ENCODE assay signal across 8 cellular contexts in the genomic region with DNA sequence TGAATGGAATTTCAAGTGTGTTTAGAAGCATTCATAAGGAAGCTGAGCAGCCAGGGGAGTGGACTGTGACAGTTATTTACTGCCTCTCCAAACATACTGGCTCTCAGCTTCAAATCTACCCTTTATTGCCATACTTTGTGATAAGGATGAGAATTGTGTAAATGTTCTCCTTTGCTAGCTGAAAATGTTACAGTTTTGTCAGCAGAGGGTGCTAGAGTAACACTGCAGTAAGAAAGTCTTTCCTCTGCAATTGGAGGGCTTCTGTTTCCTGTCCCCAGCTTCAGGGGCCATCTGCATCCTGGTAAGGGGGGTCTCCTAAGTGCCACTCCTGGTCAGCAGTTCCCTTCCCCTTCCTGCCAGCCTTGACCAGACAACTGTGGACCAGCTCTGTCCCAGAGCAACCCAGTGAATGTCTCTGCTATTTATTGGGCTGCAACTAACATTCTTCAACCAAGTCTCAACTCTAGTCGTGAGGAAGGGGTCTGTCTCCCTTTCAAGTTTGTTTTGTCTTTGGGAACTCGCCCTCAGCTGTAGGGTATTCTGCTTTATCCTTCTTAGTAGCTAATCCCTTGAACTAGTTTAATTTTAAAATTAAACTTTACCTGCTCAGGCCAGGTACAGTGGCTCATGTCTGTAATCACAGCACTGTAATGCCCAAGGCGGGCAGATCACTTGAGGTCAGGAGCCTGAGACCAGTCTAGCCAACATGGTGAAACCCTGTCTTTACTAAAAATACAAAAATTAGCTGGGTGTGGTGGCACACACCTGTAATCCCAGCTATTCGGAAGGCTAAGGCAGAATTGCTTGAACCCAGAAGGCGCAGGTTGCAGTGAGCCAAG. TPM values are rescaled to one million over a fixed set of nuclear protein-coding genes. Genes with fewer than 3 reads are reported as not detected.
A peak's percentile ranks its signal among the peaks of the same experiment; 100 is the strongest.
DNase-seq lines count a peak whose midpoint lies in the region; ATAC-seq, FAIRE-seq and TF ChIP-seq lines count a peak whose summit lies in the region.

No MANE protein-coding gene starts in this region.

- CTCF ChIA-PET in Calu3 (lab: Charles Lee) (interaction anchor here (0.7 to 1.6 kb wide), 6 partner anchors 52 to 476 kb away, joined by 3 to 23 read pairs (median 6); no protein-coding TSS in a partner anchor), WTC11 (lab: Charles Lee) (interaction anchor here (0.5 to 1.9 kb wide), 29 partner anchors 16 to 475 kb away, joined by 3 to 20 read pairs (median 4); partner anchors contain the start of genes ACSL6 and FNIP1)

- H3K9me3 Mint-ChIP-seq in Calu3 (ENCODE audit: low read depth, unreplicated experiment) (no peaks in the 10 kb centered on the region), WTC11 (peaks cover 7% of the 10 kb centered on the region), neural crest cell (peaks cover 2% of the 10 kb centered on the region)

- no peak overlapping the region for H3K4me3 ChIP-seq in fibroblast of villous mesenchyme (ENCODE audit: low read depth, low read length)

- H3K27ac Mint-ChIP-seq in Calu3 (ENCODE audit: unreplicated experiment) = no peak overlapping the region
- H3K27ac Mint-ChIP-seq in WTC11 = no peak overlapping the region
- no peak overlapping the region for H3K27ac Mint-ChIP-seq in neural crest cell (ENCODE audit: unreplicated experiment)

- no TSS peak for BruUV-seq in Calu3 (replicated peaks; lab: Mats Ljungman, UMichigan)

- H3K4me1 Mint-ChIP-seq in Calu3 (ENCODE audit: low read depth, unreplicated experiment) = peaks cover 24% of the 10 kb centered on the region
- H3K4me1 Mint-ChIP-seq in WTC11 = peaks cover 22% of the 10 kb centered on the region
- peaks cover 11% of the 10 kb centered on the region for H3K4me1 Mint-ChIP-seq in neural crest cell

- H3K4me3 Mint-ChIP-seq in Calu3 (ENCODE audit: low read depth, unreplicated experiment) = no peak overlapping the region
- no peak overlapping the region for H3K4me3 Mint-ChIP-seq in WTC11
- H3K4me3 Mint-ChIP-seq in neural crest cell = no peak overlapping the region

- intact Hi-C loops in Calu3 (cut with micrococcal nuclease; ENCODE audit: unreplicated experiment) = loop anchor here (1.0 to 5.0 kb wide), 4 partner anchors 45 to 474 kb away; partner anchors contain the start of gene FNIP1

- DNase-seq in Calu3 (peak; percentile 30), GM19239 (ENCODE audit: insufficient read length, low spot score) (peak; percentile 19), NCI-H1417 treated with DMSO at 0.1 percent for 48 hours (lab: John Stamatoyannopoulos, UW) (peak; percentile 5), WTC11 (ENCODE audit: low spot score) (peak; percentile 20), fibroblast of villous mesenchyme (ENCODE audit: low read depth) (peak; percentile 85), neural crest cell (ENCODE audit: low read depth, low spot score) (peak; percentile 12)

- H3K27me3 Mint-ChIP-seq in Calu3 (ENCODE audit: unreplicated experiment) (no peaks in the 10 kb centered on the region), WTC11 (ENCODE audit: low read depth) (no peaks in the 10 kb centered on the region), neural crest cell (ENCODE audit: low read depth) (no peaks in the 10 kb centered on the region)

- FAIRE-seq in GM19239 (lab: Jason Lieb, UNC) = peak; percentile 85

- ATAC-seq in WTC11 (peak; percentile 93), GM18870 (IDR thresholded peaks at IDR 0.05; ENCODE audit: unreplicated experiment) (no peak), HG03280 (IDR thresholded peaks at IDR 0.05; ENCODE audit: unreplicated experiment) (no peak)

- TF ChIP-seq CTCF in Calu3 (IDR thresholded peaks at IDR 0.05; ENCODE audit: unreplicated experiment) = peak; percentile 86
- TF ChIP-seq CTCF in WTC11 (IDR thresholded peaks at IDR 0.05) = peak; percentile 60
- peak; percentile 97 for TF ChIP-seq CTCF in fibroblast of villous mesenchyme (IDR thresholded peaks at IDR 0.05; ENCODE audit: insufficient read depth, low read depth, low read length)
- peak; percentile 89 for TF ChIP-seq CTCF in neural crest cell (conservative IDR thresholded peaks at IDR 0.05)

- POLR2A ChIA-PET in WTC11 (lab: Charles Lee) = interaction anchor here (0.6 kb wide), 1 partner anchor 58 kb away, joined by 3 read pairs; no protein-coding TSS in a partner anchor

- no peaks in the 10 kb centered on the region for H3K36me3 Mint-ChIP-seq in Calu3 (ENCODE audit: insufficient read depth, unreplicated experiment)
- peaks cover 18% of the 10 kb centered on the region for H3K36me3 Mint-ChIP-seq in WTC11
- H3K36me3 Mint-ChIP-seq in neural crest cell (ENCODE audit: low read depth) = peaks cover 13% of the 10 kb centered on the region

TF ChIP-seq in WTC11, 78 proteins besides CTCF, POLR2A, EP300 and RAD21 (continues in another document):
- TF ChIP-seq MXD4 (CRISPR knock-in tag; IDR thresholded peaks at IDR 0.05; ENCODE audit: borderline replicate concordance) = no peak
- TF ChIP-seq ZNF138 (CRISPR knock-in tag; conservative IDR thresholded peaks at IDR 0.05) = no peak
- no peak for TF ChIP-seq EMX1 (CRISPR knock-in tag; IDR thresholded peaks at IDR 0.05)
- TF ChIP-seq ZNF232 (CRISPR knock-in tag; IDR thresholded peaks at IDR 0.05) = no peak
- TF ChIP-seq, protein P1, sequence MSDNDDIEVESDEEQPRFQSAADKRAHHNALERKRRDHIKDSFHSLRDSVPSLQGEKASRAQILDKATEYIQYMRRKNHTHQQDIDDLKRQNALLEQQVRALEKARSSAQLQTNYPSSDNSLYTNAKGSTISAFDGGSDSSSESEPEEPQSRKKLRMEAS (CRISPR knock-in tag; IDR thresholded peaks at IDR 0.05) = no peak
- no peak for TF ChIP-seq ELF4 (CRISPR knock-in tag; IDR thresholded peaks at IDR 0.05; ENCODE audit: low read depth)
- TF ChIP-seq NR1H2 (CRISPR knock-in tag; IDR thresholded peaks at IDR 0.05) = no peak
- no peak for TF ChIP-seq ATF6 (CRISPR knock-in tag; IDR thresholded peaks at IDR 0.05)
- no peak for TF ChIP-seq GABPB1 (CRISPR knock-in tag; IDR thresholded peaks at IDR 0.05)
- TF ChIP-seq, protein P2, sequence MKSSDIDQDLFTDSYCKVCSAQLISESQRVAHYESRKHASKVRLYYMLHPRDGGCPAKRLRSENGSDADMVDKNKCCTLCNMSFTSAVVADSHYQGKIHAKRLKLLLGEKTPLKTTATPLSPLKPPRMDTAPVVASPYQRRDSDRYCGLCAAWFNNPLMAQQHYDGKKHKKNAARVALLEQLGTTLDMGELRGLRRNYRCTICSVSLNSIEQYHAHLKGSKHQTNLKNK (CRISPR knock-in tag; IDR thresholded peaks at IDR 0.05) = no peak
- no peak for TF ChIP-seq ZNF423 (CRISPR knock-in tag; IDR thresholded peaks at IDR 0.05)
- TF ChIP-seq NR3C1 (CRISPR knock-in tag; conservative IDR thresholded peaks at IDR 0.05; ENCODE audit: low read depth) = no peak
- TF ChIP-seq, protein P3, sequence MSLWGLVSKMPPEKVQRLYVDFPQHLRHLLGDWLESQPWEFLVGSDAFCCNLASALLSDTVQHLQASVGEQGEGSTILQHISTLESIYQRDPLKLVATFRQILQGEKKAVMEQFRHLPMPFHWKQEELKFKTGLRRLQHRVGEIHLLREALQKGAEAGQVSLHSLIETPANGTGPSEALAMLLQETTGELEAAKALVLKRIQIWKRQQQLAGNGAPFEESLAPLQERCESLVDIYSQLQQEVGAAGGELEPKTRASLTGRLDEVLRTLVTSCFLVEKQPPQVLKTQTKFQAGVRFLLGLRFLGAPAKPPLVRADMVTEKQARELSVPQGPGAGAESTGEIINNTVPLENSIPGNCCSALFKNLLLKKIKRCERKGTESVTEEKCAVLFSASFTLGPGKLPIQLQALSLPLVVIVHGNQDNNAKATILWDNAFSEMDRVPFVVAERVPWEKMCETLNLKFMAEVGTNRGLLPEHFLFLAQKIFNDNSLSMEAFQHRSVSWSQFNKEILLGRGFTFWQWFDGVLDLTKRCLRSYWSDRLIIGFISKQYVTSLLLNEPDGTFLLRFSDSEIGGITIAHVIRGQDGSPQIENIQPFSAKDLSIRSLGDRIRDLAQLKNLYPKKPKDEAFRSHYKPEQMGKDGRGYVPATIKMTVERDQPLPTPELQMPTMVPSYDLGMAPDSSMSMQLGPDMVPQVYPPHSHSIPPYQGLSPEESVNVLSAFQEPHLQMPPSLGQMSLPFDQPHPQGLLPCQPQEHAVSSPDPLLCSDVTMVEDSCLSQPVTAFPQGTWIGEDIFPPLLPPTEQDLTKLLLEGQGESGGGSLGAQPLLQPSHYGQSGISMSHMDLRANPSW (CRISPR knock-in tag; conservative IDR thresholded peaks at IDR 0.05; ENCODE audit: low read depth) = no peak
- TF ChIP-seq, protein P4, sequence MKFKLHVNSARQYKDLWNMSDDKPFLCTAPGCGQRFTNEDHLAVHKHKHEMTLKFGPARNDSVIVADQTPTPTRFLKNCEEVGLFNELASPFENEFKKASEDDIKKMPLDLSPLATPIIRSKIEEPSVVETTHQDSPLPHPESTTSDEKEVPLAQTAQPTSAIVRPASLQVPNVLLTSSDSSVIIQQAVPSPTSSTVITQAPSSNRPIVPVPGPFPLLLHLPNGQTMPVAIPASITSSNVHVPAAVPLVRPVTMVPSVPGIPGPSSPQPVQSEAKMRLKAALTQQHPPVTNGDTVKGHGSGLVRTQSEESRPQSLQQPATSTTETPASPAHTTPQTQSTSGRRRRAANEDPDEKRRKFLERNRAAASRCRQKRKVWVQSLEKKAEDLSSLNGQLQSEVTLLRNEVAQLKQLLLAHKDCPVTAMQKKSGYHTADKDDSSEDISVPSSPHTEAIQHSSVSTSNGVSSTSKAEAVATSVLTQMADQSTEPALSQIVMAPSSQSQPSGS (CRISPR knock-in tag; IDR thresholded peaks at IDR 0.05; ENCODE audit: borderline replicate concordance, low read depth) = no peak

RNA-seq across cellular contexts. Expression of gene RAPGEF6, which starts 45.3 kb away (rescaled TPM):
- total RNA-seq in Calu3 (2022) (21.6 and 27.3 TPM in 2 replicates), WTC11 (2021) (18.0 to 19.5 TPM (median 18.1 TPM) in 3 replicates), fibroblast of villous mesenchyme (15.8 and 21.6 TPM in 2 replicates), neural crest cell (22.1 and 28.0 TPM in 2 replicates)

Comparison
In these comparisons a context has a peak if more than half of its experiments do, and no peak if none do; other contexts are left out.
1. DNase-seq: peak in every context shown above with its lines; median percentile 85 in fibroblast of villous mesenchyme; 30 in Calu3; 20 in WTC11; 19 in GM19239; 12 in neural crest cell; 5 in NCI-H1417 treated with DMSO at 0.1 percent for 48 hours.